Comparison of ENCODE assay signal across 15 cellular contexts in the genomic region with DNA sequence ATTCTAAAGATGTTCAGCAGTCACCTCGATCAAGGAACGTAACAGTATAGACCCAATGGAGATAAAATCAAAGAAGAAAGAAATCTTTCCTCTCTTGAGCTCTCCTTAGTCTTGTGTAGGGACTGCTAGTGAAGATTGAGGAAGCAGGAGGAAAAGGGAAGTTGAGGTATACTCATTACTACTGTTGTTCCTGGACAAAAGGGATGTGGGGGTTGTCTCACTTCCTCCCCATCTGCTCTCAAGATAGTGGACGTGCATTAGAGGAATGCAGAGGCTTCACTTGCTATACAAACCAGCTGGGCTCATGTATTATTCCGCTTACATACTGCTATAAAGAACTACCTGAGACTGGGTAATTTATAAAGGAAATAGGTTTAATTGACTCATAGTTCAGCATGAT.
"Had no signal": no experiment of that assay in that cellular context is flagged by ENCODE, and none has a peak within 500 bp of the region (broad histone marks: within the 10 kb centered on the region; RNA-seq: fewer than 3 reads in every experiment).

No MANE protein-coding gene starts in this region.

- H3K9me3 ChIP-seq: esophagus muscularis mucosa, tibial nerve, uterus had no signal

- H3K27ac ChIP-seq: coronary artery, esophagus muscularis mucosa, tibial nerve, uterus had no signal

- DNase-seq: activated CD4-positive, alpha-beta T cell treated with anti-CD3 and anti-CD28 coated beads, Interleukin-2, amount 50 U/mL, for 1 hour; activated CD8-positive, alpha-beta memory T cell treated with anti-CD3 and anti-CD28 coated beads for 24 hours; activated gamma-delta T cell treated with Interleukin-2 at 50 U/mL for 16 hours; amniotic stem cell; effector CD4-positive, alpha-beta T cell; kidney glomerular epithelial cell; nucleus accumbens; right cardiac atrium; small intestine; stimulated activated CD4-positive, alpha-beta T cell treated with anti-CD3 and anti-CD28 coated beads, Interleukin-4, amount 100 ng/mL, for 24 hours; stimulated activated naive CD4-positive, alpha-beta T cell treated with Interleukin-2 at 50 U/mL for 16 hours; uterus had no signal

- H3K27me3 ChIP-seq: esophagus muscularis mucosa, tibial nerve, uterus had no signal

- H3K4me3 ChIP-seq: coronary artery, esophagus muscularis mucosa, tibial nerve, uterus had no signal

- H3K4me1 ChIP-seq: esophagus muscularis mucosa, tibial nerve, uterus had no signal

- H3K36me3 ChIP-seq: esophagus muscularis mucosa, tibial nerve, uterus had no signal
